18 cellular contexts compared by ENCODE assay signal in the genomic region with DNA sequence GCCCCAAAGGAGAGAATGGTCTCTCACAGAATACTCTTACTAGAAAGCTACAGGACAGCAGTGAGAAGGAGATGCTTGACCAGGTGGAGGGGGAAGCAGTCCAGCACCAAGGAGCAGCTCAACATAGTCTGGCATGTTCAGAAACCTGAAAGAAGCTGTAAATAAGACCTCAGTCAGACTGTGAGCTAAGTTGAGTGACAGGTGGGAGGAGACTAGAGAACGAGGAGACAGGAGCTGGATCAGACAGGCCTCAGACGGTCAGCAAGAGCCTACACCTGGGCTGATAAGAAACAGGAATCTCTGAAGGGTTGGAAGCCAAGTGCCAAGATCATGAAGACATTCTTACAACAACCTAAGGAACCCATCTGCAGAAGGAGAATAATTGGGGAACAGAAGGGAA. TPM values are rescaled to one million over a fixed set of nuclear protein-coding genes. Genes with fewer than 3 reads are reported as not detected.
DNase-seq lines count a peak whose midpoint lies in the region; ATAC-seq and TF ChIP-seq lines count a peak whose summit lies in the region.
"Had no signal": no experiment of that assay in that cellular context is flagged by ENCODE, and none has a peak within 500 bp of the region (broad histone marks: within the 10 kb centered on the region; RNA-seq: fewer than 3 reads in every experiment).

No MANE protein-coding gene starts in this region.

- no peaks in the 10 kb centered on the region for H3K27me3 Mint-ChIP-seq in naive thymus-derived CD4-positive, alpha-beta T cell

- no peak for TF ChIP-seq CTCF in KMS-11 (conservative IDR thresholded peaks at IDR 0.05; ENCODE audit: low read depth, low read length)

- no peak for DNase-seq in HEK293T (ENCODE audit: extremely low spot score)
- DNase-seq in naive thymus-derived CD4-positive, alpha-beta T cell: no peak
- no peak for DNase-seq in NCI-H2081 treated with DMSO at 0.1 percent for 48 hours (lab: John Stamatoyannopoulos, UW)
- DNase-seq in KG1 (lab: John Stamatoyannopoulos, UW): no peak
- DNase-seq: activated CD4-positive, alpha-beta T cell treated with anti-CD3 and anti-CD28 coated beads, Interleukin-2, amount 50 U/mL, for 4 hours; DMS 273 treated with DMSO at 0.1 percent for 48 hours; effector CD4-positive, alpha-beta T cell; mammary epithelial cell; NCI-H1930; NCI-H510A; spleen; thyroid gland had no signal

- no peaks in the 10 kb centered on the region for H3K27me3 ChIP-seq in KMS-11 (ENCODE audit: insufficient read depth, low read depth)
- no peaks in the 10 kb centered on the region for H3K27me3 ChIP-seq in naive thymus-derived CD4-positive, alpha-beta T cell (ENCODE audit: control insufficient read depth in 2 of 2, insufficient read depth in 2 of 2, low read length in 2 of 2)
- H3K27me3 ChIP-seq: BLaER1 treated with 17β-estradiol and CSF1 and Interleukin-3, amounts not matched to agents 10 nM and 100 nM; spleen; thyroid gland had no signal

- H3K4me1 ChIP-seq in KMS-11 (ENCODE audit: low read depth, poor library complexity, severe bottlenecking): peaks cover 36% of the 10 kb centered on the region
- peaks cover 0 to 21% of the 10 kb centered on the region in 2 donors for H3K4me1 ChIP-seq in naive thymus-derived CD4-positive, alpha-beta T cell (ENCODE audit: control insufficient read depth in 2 of 2, insufficient read depth in 2 of 2, low read length in 2 of 2)

- H3K36me3 Mint-ChIP-seq in naive thymus-derived CD4-positive, alpha-beta T cell: peaks cover 0 to 11% (median 0%) of the 10 kb centered on the region in 5 donors

- no peaks in the 10 kb centered on the region for H3K9me3 Mint-ChIP-seq in naive thymus-derived CD4-positive, alpha-beta T cell

- peak overlapping the region in 3 of 10 donors; percentile 0 to 29 (median 7) for H3K4me3 Mint-ChIP-seq in naive thymus-derived CD4-positive, alpha-beta T cell

- no peaks in the 10 kb centered on the region for H3K79me2 ChIP-seq in KMS-11 (ENCODE audit: insufficient read depth, low read depth)

- peaks cover 37 to 94% (median 78%) of the 10 kb centered on the region in 7 donors for H3K4me1 Mint-ChIP-seq in naive thymus-derived CD4-positive, alpha-beta T cell

- intact Hi-C loops in naive thymus-derived CD4-positive, alpha-beta T cell (cut with micrococcal nuclease): no loop called here

- H3K9me3 ChIP-seq in naive thymus-derived CD4-positive, alpha-beta T cell (ENCODE audit: control insufficient read depth in 2 of 3, low read length in 3 of 3): no peaks in the 10 kb centered on the region
- H3K9me3 ChIP-seq: BLaER1 treated with 17β-estradiol and CSF1 and Interleukin-3, amounts not matched to agents 10 nM and 100 nM; spleen; thyroid gland had no signal

- peak overlapping the region in 5 of 9 donors; percentile 6 to 77 (median 58) for H3K27ac Mint-ChIP-seq in naive thymus-derived CD4-positive, alpha-beta T cell

- CTCF ChIA-PET in HEK293T (lab: Yijun Ruan, JAX): no interaction called here
- CTCF ChIA-PET in naive thymus-derived CD4-positive, alpha-beta T cell (lab: Charles Lee): interaction anchor here (0.6 to 1.3 kb wide), 2 partner anchors 14 to 45 kb away, joined by 4 read pairs; no protein-coding TSS in a partner anchor

- ATAC-seq in GM19351 (IDR thresholded peaks at IDR 0.05; ENCODE audit: unreplicated experiment) (peak; percentile 86), GM21423 (IDR thresholded peaks at IDR 0.05; ENCODE audit: unreplicated experiment) (no peak)
- no peak for ATAC-seq in naive thymus-derived CD4-positive, alpha-beta T cell

- no peak overlapping the region for H3K4me3 ChIP-seq in KMS-11 (IDR thresholded peaks at IDR 0.05; ENCODE audit: insufficient read depth, low read depth, low read length)
- H3K4me3 ChIP-seq in naive thymus-derived CD4-positive, alpha-beta T cell (ENCODE audit: low read length): no peak overlapping the region
- H3K4me3 ChIP-seq: BLaER1 treated with 17β-estradiol and CSF1 and Interleukin-3, amounts not matched to agents 10 nM and 100 nM; spleen; thyroid gland had no signal

- no peaks in the 10 kb centered on the region for H4K20me1 ChIP-seq in KMS-11 (ENCODE audit: insufficient read depth)

- H2AFZ ChIP-seq in KMS-11 (ENCODE audit: low read depth): no peak overlapping the region

- peak overlapping the region; percentile 9; the same call in 1 of the 2 replicates for H3K27ac ChIP-seq in KMS-11
- no peak overlapping the region for H3K27ac ChIP-seq in naive thymus-derived CD4-positive, alpha-beta T cell (ENCODE audit: low read depth, low read length)
- H3K27ac ChIP-seq: BLaER1 treated with 17β-estradiol and CSF1 and Interleukin-3, amounts not matched to agents 10 nM and 100 nM; thyroid gland had no signal

- POLR2A ChIA-PET in HEK293T (lab: Yijun Ruan, JAX): no interaction called here
- POLR2A ChIA-PET in naive thymus-derived CD4-positive, alpha-beta T cell (lab: Charles Lee): no interaction called here

- H3K36me3 ChIP-seq in KMS-11 (ENCODE audit: insufficient read depth): no peaks in the 10 kb centered on the region
- H3K36me3 ChIP-seq in naive thymus-derived CD4-positive, alpha-beta T cell (ENCODE audit: control insufficient read depth in 2 of 3, insufficient read depth in 3 of 3, low read length in 3 of 3): no peaks in the 10 kb centered on the region
- H3K36me3 ChIP-seq: BLaER1 treated with 17β-estradiol and CSF1 and Interleukin-3, amounts not matched to agents 10 nM and 100 nM; spleen; thyroid gland had no signal

- no peak overlapping the region for H3K9ac ChIP-seq in KMS-11
- H3K9ac ChIP-seq: BLaER1 treated with 17β-estradiol and CSF1 and Interleukin-3, amounts not matched to agents 10 nM and 100 nM had no signal

- H3K4me2 ChIP-seq in KMS-11: peak overlapping the region; percentile 21; the same call in 1 of the 2 replicates

TF ChIP-seq in HEK293T, 16 proteins besides CTCF, POLR2A, EP300 and RAD21:
- no peak for TF ChIP-seq SUZ12 (IDR thresholded peaks at IDR 0.05)
- no peak for TF ChIP-seq FOXK2 (IDR thresholded peaks at IDR 0.05)
- TF ChIP-seq PKNOX1 (IDR thresholded peaks at IDR 0.05): peak; percentile 64; the same call in 1 of the 2 replicates
- no peak for TF ChIP-seq HDGF (IDR thresholded peaks at IDR 0.05; ENCODE audit: borderline replicate concordance)
- no peak for TF ChIP-seq TARDBP (IDR thresholded peaks at IDR 0.05)
- TF ChIP-seq BHLHE40 (IDR thresholded peaks at IDR 0.05; ENCODE audit: borderline replicate concordance): no peak

RNA-seq across cellular contexts. Expression of gene ELMO1, which starts 54.5 kb away (rescaled TPM):
- 100 to 1,000 TPM; 119 to 160 (median 126) TPM for total RNA-seq in naive thymus-derived CD4-positive, alpha-beta T cell
- polyA plus RNA-seq in naive thymus-derived CD4-positive, alpha-beta T cell: 100 to 1,000 TPM in 1 of 2 donors, 10 to 100 TPM in 1; 63.6 to 101 TPM
- polyA plus RNA-seq: fibroblast of lung, keratinocyte had no signal
